ENCODE assay signal across 3 cellular contexts in genomic region chr16:15942901-15943690, GRCh38.
TF ChIP-seq lines count a peak whose summit lies in the region.

No MANE protein-coding gene starts in this region.

TF ChIP-seq in A549, 52 proteins besides CTCF, POLR2A, EP300 and RAD21:
- TF ChIP-seq MYC (IDR thresholded peaks at IDR 0.05; ENCODE audit: borderline replicate concordance, low read length), result no peak
- no peak for TF ChIP-seq PBX3 (IDR thresholded peaks at IDR 0.05)
- no peak for TF ChIP-seq REST (IDR thresholded peaks at IDR 0.05)
- no peak for TF ChIP-seq CEBPB (IDR thresholded peaks at IDR 0.05)
- TF ChIP-seq ZSCAN20 (CRISPR knock-in tag; IDR thresholded peaks at IDR 0.05), result no peak
- TF ChIP-seq NR3C1 (IDR thresholded peaks at IDR 0.05), result no peak
- TF ChIP-seq HOXA7 (CRISPR knock-in tag; IDR thresholded peaks at IDR 0.05), result no peak
- no peak for TF ChIP-seq KDM1A (IDR thresholded peaks at IDR 0.05; ENCODE audit: low read depth)
- no peak for TF ChIP-seq CHD4 (IDR thresholded peaks at IDR 0.05; ENCODE audit: borderline replicate concordance)
- no peak for TF ChIP-seq SREBF2 (IDR thresholded peaks at IDR 0.05)
- no peak for TF ChIP-seq HMGXB4 (CRISPR knock-in tag; IDR thresholded peaks at IDR 0.05; ENCODE audit: borderline replicate concordance)
- TF ChIP-seq EHF (CRISPR knock-in tag; IDR thresholded peaks at IDR 0.05), result no peak

TF ChIP-seq in HEK293, 187 proteins besides CTCF, POLR2A, EP300 and RAD21:
- TF ChIP-seq SCRT1 (tag by site-specific recombination; IDR thresholded peaks at IDR 0.05; ENCODE audit: borderline replicate concordance) (no peak), ZNF354C (tag by site-specific recombination; IDR thresholded peaks at IDR 0.05; ENCODE audit: borderline replicate concordance, low read depth) (no peak), ZNF366 (tag by site-specific recombination; conservative IDR thresholded peaks at IDR 0.05) (peak; percentile 70), SALL2 (tag by site-specific recombination; IDR thresholded peaks at IDR 0.05; ENCODE audit: borderline replicate concordance) (no peak)
TF ChIP-seq in HEK293: peak in this region for 1.

TF ChIP-seq in GM12878, 131 proteins besides CTCF, POLR2A, EP300 and RAD21:
- TF ChIP-seq POU2F2 (IDR thresholded peaks at IDR 0.05; ENCODE audit: borderline replicate concordance, low read depth, low read length), result no peak
- peak; percentile 75; the same call in 1 of the 2 replicates for TF ChIP-seq SPI1 (IDR thresholded peaks at IDR 0.05; ENCODE audit: borderline replicate concordance, insufficient read depth, low read depth, low read length)
TF ChIP-seq in GM12878: peak in this region for 1.
